In genomic region chr7:158265743-158266080, GRCh38 we compare ENCODE assay signal across 29 cellular contexts.
"Had no signal": no experiment of that assay in that cellular context is flagged by ENCODE, and none has a peak within 500 bp of the region (broad histone marks: within the 10 kb centered on the region; RNA-seq: fewer than 3 reads in every experiment).

No MANE protein-coding gene starts in this region.

- H3K27ac ChIP-seq: adrenal gland, ascending aorta, cardiac muscle cell, gastrocnemius medialis, hepatocyte, lower lobe of right lung, pancreas, psoas muscle, testis had no signal

- ATAC-seq: activated CD8-positive, alpha-beta T cell treated with anti-CD3 and anti-CD28 coated beads for 36 hours; activated naive CD4-positive, alpha-beta T cell treated with anti-CD3 and anti-CD28 coated beads, Interleukin-2, amount 50 U/mL, for 72 hours; activated T-cell treated with anti-CD3 and anti-CD28 coated beads, Interleukin-2, amount 50 U/mL, for 4 hours; activated T-helper 17 cell treated with anti-CD3 and anti-CD28 coated beads, Interleukin-2, amount 50 U/mL, for 72 hours; effector memory CD8-positive, alpha-beta T cell; gastrocnemius medialis; left colon; lower lobe of right lung; mucosa of descending colon; pancreas; psoas muscle had no signal

- H3K4me2 ChIP-seq: hepatocyte had no signal

- H3K4me3 ChIP-seq: adrenal gland, ascending aorta, cardiac muscle cell, gastrocnemius medialis, hepatocyte, lower lobe of right lung, mucosa of descending colon, pancreas, psoas muscle, testis, transverse colon had no signal

- H3K9me3 ChIP-seq: adrenal gland, ascending aorta, gastrocnemius medialis, lower lobe of right lung, mucosa of descending colon, pancreas, psoas muscle, testis, transverse colon had no signal

- H3K27me3 ChIP-seq: adrenal gland, ascending aorta, cardiac muscle cell, gastrocnemius medialis, hepatocyte, pancreas, testis, transverse colon had no signal

- H3K36me3 ChIP-seq: adrenal gland, ascending aorta, cardiac muscle cell, gastrocnemius medialis, lower lobe of right lung, pancreas, transverse colon had no signal

- H3K79me2 ChIP-seq: hepatocyte had no signal

- DNase-seq: activated CD4-positive, alpha-beta T cell treated with anti-CD3 and anti-CD28 coated beads for 1 hour; activated CD4-positive, alpha-beta T cell treated with anti-CD3 and anti-CD28 coated beads, Interleukin-2, amount 50 U/mL, for 1 hour; activated CD8-positive, alpha-beta T cell treated with anti-CD3 and anti-CD28 coated beads for 36 hours; activated naive CD4-positive, alpha-beta T cell; activated T-cell treated with anti-CD3 and anti-CD28 coated beads, Interleukin-2, amount 50 U/mL, for 4 hours; adrenal gland; cortex of kidney; effector memory CD8-positive, alpha-beta T cell; erythroblast; gastrocnemius medialis; mesenchymal stem cell; mucosa of descending colon; nephron progenitor cell; stimulated activated CD4-positive, alpha-beta T cell treated with anti-CD3 and anti-CD28 coated beads, Interleukin-2, amount 100 ng/mL, for 48 hours; stimulated activated naive CD4-positive, alpha-beta T cell treated with Interleukin-2 at 50 U/mL for 16 hours; T-helper 2 cell; testis; transverse colon had no signal

- FAIRE-seq: keratinocyte, pancreas, urothelium cell line had no signal

- H3K4me1 ChIP-seq: adrenal gland, ascending aorta, gastrocnemius medialis, lower lobe of right lung, pancreas, psoas muscle, testis had no signal

- H2AFZ ChIP-seq: hepatocyte had no signal
